Comparison of ENCODE assay signal across 14 cellular contexts in genomic region chr20:63295422-63295821, GRCh38. TPM values are rescaled to one million over a fixed set of nuclear protein-coding genes. Genes with fewer than 3 reads are reported as not detected.
DNase-seq lines count a peak whose midpoint lies in the region; ATAC-seq and TF ChIP-seq lines count a peak whose summit lies in the region.
"Had no signal": no experiment of that assay in that cellular context is flagged by ENCODE, and none has a peak within 500 bp of the region (broad histone marks: within the 10 kb centered on the region; RNA-seq: fewer than 3 reads in every experiment).

No MANE protein-coding gene starts in this region.

- intact Hi-C loops in activated CD4-positive, alpha-beta T cell treated with anti-CD3 and anti-CD28 coated beads for 36 hours (cut with DNase I, micrococcal nuclease): no loop called here

- H3K4me1 Mint-ChIP-seq in activated CD4-positive, alpha-beta T cell treated with anti-CD3 and anti-CD28 coated beads for 36 hours: peaks cover 6% of the 10 kb centered on the region
- peaks cover 20% of the 10 kb centered on the region for H3K4me1 Mint-ChIP-seq in WTC11
- peaks cover 13% of the 10 kb centered on the region for H3K4me1 Mint-ChIP-seq in nephron

- DNase-seq in activated CD4-positive, alpha-beta T cell treated with anti-CD3 and anti-CD28 coated beads for 36 hours: peak; percentile 24
- no peak for DNase-seq in activated CD4-positive, alpha-beta T cell treated with anti-CD3 and anti-CD28 coated beads, Interleukin-2, amount 50 U/mL, for 48 hours
- no peak for DNase-seq in WTC11 (ENCODE audit: low spot score)
- no peak for DNase-seq in GM13976 (ENCODE audit: low spot score)
- no peak for DNase-seq in cerebellar cortex (ENCODE audit: low spot score)
- DNase-seq: DMS79, gastrocnemius medialis, NCI-H1694, thyroid gland had no signal

- peaks cover 12% of the 10 kb centered on the region for H3K27me3 Mint-ChIP-seq in activated CD4-positive, alpha-beta T cell treated with anti-CD3 and anti-CD28 coated beads for 36 hours
- H3K27me3 Mint-ChIP-seq in WTC11 (ENCODE audit: low read depth): peaks cover 8% of the 10 kb centered on the region
- peaks cover 29% of the 10 kb centered on the region for H3K27me3 Mint-ChIP-seq in nephron (ENCODE audit: low read depth)

- ATAC-seq in activated CD4-positive, alpha-beta T cell treated with anti-CD3 and anti-CD28 coated beads for 36 hours: peak; percentile 30
- ATAC-seq in WTC11 (no peak), HG02938 (IDR thresholded peaks at IDR 0.05; ENCODE audit: unreplicated experiment) (no peak)
- ATAC-seq: gastrocnemius medialis had no signal

- in situ Hi-C loops in GM13976 (cut with MboI; ENCODE audit: low sequenced_read_pairs, unreplicated experiment): no loop called here

- POLR2A ChIA-PET in activated CD4-positive, alpha-beta T cell treated with anti-CD3 and anti-CD28 coated beads for 36 hours (lab: Charles Lee): no interaction called here
- POLR2A ChIA-PET in WTC11 (lab: Charles Lee): interaction anchor here (0.6 kb wide), 1 partner anchor 22 kb away, joined by 4 read pairs; no protein-coding TSS in a partner anchor

- no peak overlapping the region for H3K27ac Mint-ChIP-seq in activated CD4-positive, alpha-beta T cell treated with anti-CD3 and anti-CD28 coated beads for 36 hours
- no peak overlapping the region for H3K27ac Mint-ChIP-seq in WTC11
- peak overlapping the region in 2 of 3 experiments; percentile 66 to 81 for H3K27ac Mint-ChIP-seq in nephron

- no peaks in the 10 kb centered on the region for H3K36me3 Mint-ChIP-seq in activated CD4-positive, alpha-beta T cell treated with anti-CD3 and anti-CD28 coated beads for 36 hours (ENCODE audit: low read depth)
- H3K36me3 Mint-ChIP-seq in WTC11: no peaks in the 10 kb centered on the region
- H3K36me3 Mint-ChIP-seq in nephron (ENCODE audit: low read depth): no peaks in the 10 kb centered on the region

- TF ChIP-seq CTCF in GM12872 (IDR thresholded peaks at IDR 0.05; ENCODE audit: insufficient read depth, low read depth, low read length): peak; percentile 16; the same call in 1 of the 3 replicates
- TF ChIP-seq CTCF in WTC11 (IDR thresholded peaks at IDR 0.05): no peak
- TF ChIP-seq CTCF in nephron (IDR thresholded peaks at IDR 0.05; ENCODE audit: unreplicated experiment in 3 of 3): no peak
- TF ChIP-seq CTCF in GM13976 (IDR thresholded peaks at IDR 0.05; ENCODE audit: borderline replicate concordance, control extremely low read depth, extremely low read depth, insufficient read depth, missing control alignments): no peak

- H3K4me3 Mint-ChIP-seq in activated CD4-positive, alpha-beta T cell treated with anti-CD3 and anti-CD28 coated beads for 36 hours: no peak overlapping the region
- H3K4me3 Mint-ChIP-seq in WTC11: peak overlapping the region; percentile 18; the same call in 1 of the 2 replicates
- no peak overlapping the region for H3K4me3 Mint-ChIP-seq in nephron

- H3K9me3 Mint-ChIP-seq in activated CD4-positive, alpha-beta T cell treated with anti-CD3 and anti-CD28 coated beads for 36 hours (ENCODE audit: low read depth): no peaks in the 10 kb centered on the region
- H3K9me3 Mint-ChIP-seq in WTC11 (peaks cover 3% of the 10 kb centered on the region; the same call in 1 of the 2 replicates), nephron (no peaks in the 10 kb centered on the region)

- CTCF ChIA-PET in activated CD4-positive, alpha-beta T cell treated with anti-CD3 and anti-CD28 coated beads for 36 hours (lab: Charles Lee): interaction anchor here (0.7 to 1.3 kb wide), 2 partner anchors 10 to 87 kb away, joined by 3 read pairs; no protein-coding TSS in a partner anchor
- CTCF ChIA-PET in WTC11 (lab: Charles Lee): interaction anchor here (0.9 to 8.1 kb wide), 14 partner anchors 14 to 123 kb away, joined by 3 to 79 read pairs (median 6); partner anchors contain the start of gene ARFGAP1

TF ChIP-seq in WTC11, 78 proteins besides CTCF, POLR2A, EP300 and RAD21 (continues in another document):
- TF ChIP-seq, protein P1, sequence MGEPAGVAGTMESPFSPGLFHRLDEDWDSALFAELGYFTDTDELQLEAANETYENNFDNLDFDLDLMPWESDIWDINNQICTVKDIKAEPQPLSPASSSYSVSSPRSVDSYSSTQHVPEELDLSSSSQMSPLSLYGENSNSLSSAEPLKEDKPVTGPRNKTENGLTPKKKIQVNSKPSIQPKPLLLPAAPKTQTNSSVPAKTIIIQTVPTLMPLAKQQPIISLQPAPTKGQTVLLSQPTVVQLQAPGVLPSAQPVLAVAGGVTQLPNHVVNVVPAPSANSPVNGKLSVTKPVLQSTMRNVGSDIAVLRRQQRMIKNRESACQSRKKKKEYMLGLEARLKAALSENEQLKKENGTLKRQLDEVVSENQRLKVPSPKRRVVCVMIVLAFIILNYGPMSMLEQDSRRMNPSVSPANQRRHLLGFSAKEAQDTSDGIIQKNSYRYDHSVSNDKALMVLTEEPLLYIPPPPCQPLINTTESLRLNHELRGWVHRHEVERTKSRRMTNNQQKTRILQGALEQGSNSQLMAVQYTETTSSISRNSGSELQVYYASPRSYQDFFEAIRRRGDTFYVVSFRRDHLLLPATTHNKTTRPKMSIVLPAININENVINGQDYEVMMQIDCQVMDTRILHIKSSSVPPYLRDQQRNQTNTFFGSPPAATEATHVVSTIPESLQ (CRISPR knock-in tag; IDR thresholded peaks at IDR 0.05): no peak
- TF ChIP-seq ATF2 (CRISPR knock-in tag; IDR thresholded peaks at IDR 0.05; ENCODE audit: borderline replicate concordance, low read depth): no peak
- TF ChIP-seq TCF7 (CRISPR knock-in tag; IDR thresholded peaks at IDR 0.05; ENCODE audit: low read depth): no peak
- TF ChIP-seq CBFB (CRISPR knock-in tag; IDR thresholded peaks at IDR 0.05; ENCODE audit: low read depth): no peak
- TF ChIP-seq TEAD1 (CRISPR knock-in tag; IDR thresholded peaks at IDR 0.05): no peak
- TF ChIP-seq CREM (CRISPR knock-in tag; IDR thresholded peaks at IDR 0.05): no peak
- TF ChIP-seq, protein P2, sequence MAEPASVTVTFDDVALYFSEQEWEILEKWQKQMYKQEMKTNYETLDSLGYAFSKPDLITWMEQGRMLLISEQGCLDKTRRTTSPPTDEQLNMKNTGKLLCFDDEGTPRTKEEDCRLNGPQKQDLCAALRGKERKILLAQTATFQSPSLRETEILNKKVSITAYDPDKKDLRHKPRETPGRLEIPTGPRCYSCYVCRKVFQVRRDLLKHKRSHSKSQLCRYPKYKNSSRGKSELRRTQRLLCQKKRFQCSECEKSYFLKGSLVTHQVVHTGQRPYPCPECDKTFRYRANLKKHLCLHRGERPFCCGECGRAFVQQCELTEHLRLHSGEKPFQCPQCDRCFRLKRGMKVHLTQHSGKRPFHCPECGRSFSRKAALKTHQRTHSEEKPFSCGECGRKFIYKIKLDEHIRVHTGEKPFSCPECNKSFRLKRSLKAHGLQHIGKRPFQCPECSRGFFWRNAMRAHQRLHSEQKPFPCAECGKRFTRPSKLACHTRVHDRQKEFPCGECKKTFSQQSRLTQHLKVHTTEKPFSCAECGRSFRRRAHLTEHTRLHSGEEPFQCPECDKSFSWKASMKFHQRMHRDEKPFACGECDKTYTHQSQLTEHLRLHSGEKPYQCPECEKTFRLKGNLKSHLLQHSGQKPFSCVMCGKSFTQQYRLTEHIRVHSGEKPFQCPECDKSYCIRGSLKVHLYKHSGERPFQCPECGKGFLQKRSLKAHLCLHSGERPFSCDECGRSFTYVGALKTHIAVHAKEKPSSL (CRISPR knock-in tag; conservative IDR thresholded peaks at IDR 0.05): no peak
- TF ChIP-seq, protein P3, sequence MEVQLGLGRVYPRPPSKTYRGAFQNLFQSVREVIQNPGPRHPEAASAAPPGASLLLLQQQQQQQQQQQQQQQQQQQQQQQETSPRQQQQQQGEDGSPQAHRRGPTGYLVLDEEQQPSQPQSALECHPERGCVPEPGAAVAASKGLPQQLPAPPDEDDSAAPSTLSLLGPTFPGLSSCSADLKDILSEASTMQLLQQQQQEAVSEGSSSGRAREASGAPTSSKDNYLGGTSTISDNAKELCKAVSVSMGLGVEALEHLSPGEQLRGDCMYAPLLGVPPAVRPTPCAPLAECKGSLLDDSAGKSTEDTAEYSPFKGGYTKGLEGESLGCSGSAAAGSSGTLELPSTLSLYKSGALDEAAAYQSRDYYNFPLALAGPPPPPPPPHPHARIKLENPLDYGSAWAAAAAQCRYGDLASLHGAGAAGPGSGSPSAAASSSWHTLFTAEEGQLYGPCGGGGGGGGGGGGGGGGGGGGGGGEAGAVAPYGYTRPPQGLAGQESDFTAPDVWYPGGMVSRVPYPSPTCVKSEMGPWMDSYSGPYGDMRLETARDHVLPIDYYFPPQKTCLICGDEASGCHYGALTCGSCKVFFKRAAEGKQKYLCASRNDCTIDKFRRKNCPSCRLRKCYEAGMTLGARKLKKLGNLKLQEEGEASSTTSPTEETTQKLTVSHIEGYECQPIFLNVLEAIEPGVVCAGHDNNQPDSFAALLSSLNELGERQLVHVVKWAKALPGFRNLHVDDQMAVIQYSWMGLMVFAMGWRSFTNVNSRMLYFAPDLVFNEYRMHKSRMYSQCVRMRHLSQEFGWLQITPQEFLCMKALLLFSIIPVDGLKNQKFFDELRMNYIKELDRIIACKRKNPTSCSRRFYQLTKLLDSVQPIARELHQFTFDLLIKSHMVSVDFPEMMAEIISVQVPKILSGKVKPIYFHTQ (CRISPR knock-in tag; IDR thresholded peaks at IDR 0.05): no peak
- no peak for TF ChIP-seq HMGA2 (CRISPR knock-in tag; IDR thresholded peaks at IDR 0.05)
- TF ChIP-seq ZNF121 (CRISPR knock-in tag; IDR thresholded peaks at IDR 0.05): no peak
- TF ChIP-seq JAZF1 (CRISPR knock-in tag; IDR thresholded peaks at IDR 0.05): no peak

RNA-seq across cellular contexts. Expression of gene COL20A1, which starts 2.4 kb away (rescaled TPM):
- under 1 TPM; 0.04 to 0.09 TPM for total RNA-seq in activated CD4-positive, alpha-beta T cell treated with anti-CD3 and anti-CD28 coated beads for 36 hours
- total RNA-seq in WTC11 (2021): 0.55 to 1.3 TPM (median 1.1 TPM) in 3 replicates
- total RNA-seq: ascending aorta, SJSA1 had no signal

RNA-seq across cellular contexts. Expression of gene ARFGAP1, which starts 22.8 kb away (rescaled TPM):
- total RNA-seq in activated CD4-positive, alpha-beta T cell treated with anti-CD3 and anti-CD28 coated beads for 36 hours: 10 to 100 TPM; 73.4 to 77.6 TPM
- total RNA-seq in WTC11 (2021): 115 to 207 TPM (median 121 TPM) in 3 replicates

RNA-seq across cellular contexts. Expression of gene NKAIN4, which starts 41.2 kb away (rescaled TPM):
- total RNA-seq in activated CD4-positive, alpha-beta T cell treated with anti-CD3 and anti-CD28 coated beads for 36 hours: not detected
- 7.2 to 11.0 TPM (median 9.6 TPM) in 3 replicates for total RNA-seq in WTC11 (2021)
- total RNA-seq: ascending aorta, gastrocnemius medialis, SJSA1 had no signal

RNA-seq across cellular contexts. Expression of gene BIRC7, which starts 59.7 kb away (rescaled TPM):
- under 1 TPM in 1 of 2 experiments, not detected in 1; 0.14 TPM for total RNA-seq in activated CD4-positive, alpha-beta T cell treated with anti-CD3 and anti-CD28 coated beads for 36 hours
- total RNA-seq in WTC11 (2021): 0.17 to 0.23 TPM in 2 of 3 replicates, not detected in the other
- total RNA-seq: ascending aorta, gastrocnemius medialis, SJSA1, thyroid gland had no signal

Comparison
In these comparisons a context has a peak if more than half of its experiments do, and no peak if none do; other contexts are left out.
1. H3K27ac Mint-ChIP-seq: peak in nephron (2 of 3); none in activated CD4-positive, alpha-beta T cell treated with anti-CD3 and anti-CD28 coated beads for 36 hours (single experiment) and WTC11 (single experiment).